Comparison of ENCODE assay signal across 22 cellular contexts in genomic region chr1:171110485-171111340, GRCh38. TPM values are rescaled to one million over a fixed set of nuclear protein-coding genes. Genes with fewer than 3 reads are reported as not detected.
DNase-seq lines count a peak whose midpoint lies in the region; ATAC-seq, FAIRE-seq and TF ChIP-seq lines count a peak whose summit lies in the region.
"Had no signal": no experiment of that assay in that cellular context is flagged by ENCODE, and none has a peak within 500 bp of the region (broad histone marks: within the 10 kb centered on the region; RNA-seq: fewer than 3 reads in every experiment).

No MANE protein-coding gene starts in this region.

- POLR2A ChIA-PET in A673 (lab: Charles Lee; ENCODE audit: low non-redundant PET), result no interaction called here

- CTCF ChIA-PET in A673 (lab: Charles Lee), result no interaction called here

- WGBS in psoas muscle, 3 donors, result 35 to 44% (median 38%) methylated on average over 9 of the region's 9 CpGs
- WGBS in small intestine, 3 donors, result 68 to 69% (median 68%) methylated on average over 9 of the region's 9 CpGs

- H3K9me3 ChIP-seq in A673 (ENCODE audit: low read depth, low read length, poor library complexity, severe bottlenecking) (no peaks in the 10 kb centered on the region), psoas muscle (no peaks in the 10 kb centered on the region), small intestine (ENCODE audit: control insufficient read depth, low read depth) (no peaks in the 10 kb centered on the region)
- H3K9me3 ChIP-seq: Peyer's patch had no signal

- TF ChIP-seq CTCF in A673 (conservative IDR thresholded peaks at IDR 0.05; ENCODE audit: low read depth, low read length) (no peak), fibroblast of pulmonary artery (IDR thresholded peaks at IDR 0.05; ENCODE audit: low read length, missing control alignments) (no peak), psoas muscle (IDR thresholded peaks at IDR 0.05) (no peak)

- DNase-seq in A673 (ENCODE audit: low spot score) (peak; percentile 16), NCI-H748 treated with DMSO at 0.1 percent for 48 hours (lab: John Stamatoyannopoulos, UW) (peak; percentile 6), fibroblast of pulmonary artery (ENCODE audit: low read depth) (peak; percentile 59), psoas muscle (no peak), small intestine (no peak), activated gamma-delta T cell (lab: John Stamatoyannopoulos, UW) (no peak), medulla oblongata (ENCODE audit: extremely low spot score) (no peak), hippocampal formation (lab: John Stamatoyannopoulos, UW) (no peak)
- DNase-seq: activated CD4-positive, alpha-beta T cell treated with anti-CD3 and anti-CD28 coated beads, Interleukin-2, amount 10 ng/mL, durations not matched to agents 7 days and 5 days; activated CD8-positive, alpha-beta memory T cell treated with anti-CD3 and anti-CD28 coated beads, Interleukin-2, amount 50 U/mL, for 48 hours; activated naive CD4-positive, alpha-beta T cell treated with Interleukin-2 at 50 U/mL for 16 hours; CD4-positive, alpha-beta T cell; DMS53; H7; left cardiac atrium; NCI-H1048; NCI-H2029 treated with DMSO at 0.1 percent for 48 hours; NCI-H524 treated with DMSO at 0.1 percent for 48 hours; nucleus accumbens; Peyer's patch had no signal

- H3K4me1 ChIP-seq in A673 (ENCODE audit: insufficient read depth, low read length, poor library complexity, severe bottlenecking) (no peaks in the 10 kb centered on the region), psoas muscle (no peaks in the 10 kb centered on the region), small intestine (ENCODE audit: control insufficient read depth in 2 of 2, insufficient read depth in 1 of 2, low read depth in 1 of 2, low read length in 1 of 2) (no peaks in the 10 kb centered on the region)
- H3K4me1 ChIP-seq: Peyer's patch had no signal

- H3K36me3 ChIP-seq in A673 (ENCODE audit: insufficient read depth, low read length, poor library complexity, severe bottlenecking) (no peaks in the 10 kb centered on the region), psoas muscle (ENCODE audit: insufficient read depth in 1 of 2, low read depth in 1 of 2) (no peaks in the 10 kb centered on the region), small intestine (ENCODE audit: control insufficient read depth in 2 of 2, insufficient read depth in 2 of 2, low read length in 2 of 2) (no peaks in the 10 kb centered on the region)
- H3K36me3 ChIP-seq: Peyer's patch had no signal

- no peak for FAIRE-seq in small intestine (lab: Jason Lieb, UNC)
- FAIRE-seq: A204.1 had no signal

- H3K27me3 ChIP-seq in A673 (replicated peaks; ENCODE audit: insufficient read depth, low read depth, low read length, poor library complexity), result peaks cover 3% of the 10 kb centered on the region
- peaks cover 0 to 1% (median 0%) of the 10 kb centered on the region in 3 donors for H3K27me3 ChIP-seq in psoas muscle (ENCODE audit: insufficient read depth in 3 of 3, low read length in 2 of 3)
- no peaks in the 10 kb centered on the region for H3K27me3 ChIP-seq in small intestine (ENCODE audit: control insufficient read depth in 2 of 2, insufficient read depth in 2 of 2, low read length in 2 of 2)
- H3K27me3 ChIP-seq: Peyer's patch had no signal

- H3K4me3 ChIP-seq in A673 (ENCODE audit: low read depth, low read length, poor library complexity, severe bottlenecking), result no peak overlapping the region
- H3K4me3 ChIP-seq in fibroblast of pulmonary artery (replicated peaks; ENCODE audit: low read depth, low read length), result no peak overlapping the region
- no peak overlapping the region for H3K4me3 ChIP-seq in psoas muscle
- no peak overlapping the region for H3K4me3 ChIP-seq in small intestine (ENCODE audit: low read depth in 1 of 2, low read length in 2 of 2)
- H3K4me3 ChIP-seq: Peyer's patch, skin epidermis had no signal

- no TSS peak for BruUV-seq in A673 (replicated peaks; lab: Mats Ljungman, UMichigan)

- intact Hi-C loops in A673 (cut with micrococcal nuclease; ENCODE audit: unreplicated experiment) (no loop called here), psoas muscle (cut with DNase I) (loop anchor here in 1 of 2 donors (2.0 kb wide), 1 partner anchor 14 kb away; no protein-coding TSS in a partner anchor)

- ATAC-seq in psoas muscle, result no peak

- H3K27ac ChIP-seq in A673 (ENCODE audit: low read depth, low read length, poor library complexity, severe bottlenecking) (no peak overlapping the region), psoas muscle (peak overlapping the region; percentile 28), small intestine (ENCODE audit: low read depth in 1 of 2, low read length in 1 of 2) (no peak overlapping the region)
- H3K27ac ChIP-seq: Peyer's patch had no signal

RNA-seq across cellular contexts. Expression of gene FMO3, which starts 20.0 kb away (rescaled TPM):
- not detected in 2 replicates for total RNA-seq in A673 (2021)
- 1 to 10 TPM in 2 of 4 donors, under 1 TPM in 2; 0.48 to 3.6 (median 1.6) TPM for total RNA-seq in psoas muscle
- 1 to 10 TPM in 2 of 3 donors, under 1 TPM in 1; 0.92 to 1.6 (median 1.4) TPM for polyA plus RNA-seq in psoas muscle
- 1 to 10 TPM in 1 of 3 donors, under 1 TPM in 1, not detected in 1; 0.79 to 2.4 TPM for polyA plus RNA-seq in small intestine
- total RNA-seq: activated CD4-positive, alpha-beta T cell treated with anti-CD3 and anti-CD28 coated beads, Interleukin-2, amount 10 ng/mL, durations not matched to agents 7 days and 5 days; CD4-positive, alpha-beta T cell; H7 had no signal

Comparison
In these comparisons a context has a peak if more than half of its experiments do, and no peak if none do; other contexts are left out.
1. DNase-seq: peak in A673 (single experiment), NCI-H748 treated with DMSO at 0.1 percent for 48 hours (single experiment) and fibroblast of pulmonary artery (single experiment); none in psoas muscle (0 of 2), small intestine (single experiment), activated gamma-delta T cell (single experiment), medulla oblongata (single experiment) and hippocampal formation (0 of 2).